ENCODE assay signal across 18 cellular contexts in genomic region chr3:69426905-69427304, GRCh38. TPM values are rescaled to one million over a fixed set of nuclear protein-coding genes. Genes with fewer than 3 reads are reported as not detected.
A peak's percentile ranks its signal among the peaks of the same experiment; 100 is the strongest.
DNase-seq lines count a peak whose midpoint lies in the region; ATAC-seq and TF ChIP-seq lines count a peak whose summit lies in the region.
"Had no signal": no experiment of that assay in that cellular context is flagged by ENCODE, and none has a peak within 500 bp of the region (broad histone marks: within the 10 kb centered on the region; RNA-seq: fewer than 3 reads in every experiment).

No MANE protein-coding gene starts in this region.

- TF ChIP-seq CTCF in PC-3 (conservative IDR thresholded peaks at IDR 0.05; ENCODE audit: low read depth, low read length) (peak; percentile 33; the same call in 1 of the 2 replicates), endothelial cell (IDR thresholded peaks at IDR 0.05; ENCODE audit: unreplicated experiment) (peak; percentile 31), retinal pigment epithelial cell (conservative IDR thresholded peaks at IDR 0.05; ENCODE audit: low read depth, low read length) (peak; percentile 12), body of pancreas (IDR thresholded peaks at IDR 0.05) (peak in 1 of 7 experiments; percentile 2)

- H3K9me3 Mint-ChIP-seq in endothelial cell (ENCODE audit: unreplicated experiment): no peaks in the 10 kb centered on the region
- H3K9me3 Mint-ChIP-seq: activated naive CD4-positive, alpha-beta T cell treated with anti-CD3 and anti-CD28 coated beads, Interleukin-2, amount 10 ng/mL, durations not matched to agents 7 days and 5 days; CD8-positive, alpha-beta memory T cell; GM23338; stimulated activated naive B cell treated with anti-CD40 and anti-IgM and Interleukin-4, amounts not matched to agents 10 μg/mL and 1 μg/mL and 100 μg/mL, for 72 hours had no signal

- CTCF ChIA-PET in PC-3 (lab: Charles Lee): no interaction called here

- intact Hi-C loops in PC-3 (cut with micrococcal nuclease): loop anchor here (5.0 kb wide), 2 partner anchors 245 to 305 kb away; partner anchors contain the start of gene LMOD3
- intact Hi-C loops in body of pancreas (cut with DNase I): no loop called here

- BruUV-seq in PC-3 (replicated peaks; lab: Mats Ljungman, UMichigan): no TSS peak

- H3K36me3 ChIP-seq in PC-3 (ENCODE audit: low read depth, low read length) (no peaks in the 10 kb centered on the region), body of pancreas (replicated peaks in 1 of 2; ENCODE audit: insufficient read depth in 1 of 2, low read depth in 2 of 2) (no peaks in the 10 kb centered on the region)

- H3K27ac ChIP-seq in PC-3 (ENCODE audit: low read length): no peak overlapping the region
- H3K27ac ChIP-seq in body of pancreas: no peak overlapping the region
- H3K27ac ChIP-seq: 22Rv1 had no signal

- no peak overlapping the region for H3K9ac ChIP-seq in PC-3 (ENCODE audit: low read length)

- H3F3A ChIP-seq in PC-3 (ENCODE audit: low read length, unreplicated experiment): no peaks in the 10 kb centered on the region

- DNase-seq in NCI-H2171 treated with DMSO at 0.1 percent for 48 hours (lab: John Stamatoyannopoulos, UW) (peak; percentile 3), NCI-H2171 (lab: John Stamatoyannopoulos, UW) (no peak), PC-3 (no peak), endothelial cell (ENCODE audit: low spot score) (no peak), retinal pigment epithelial cell (ENCODE audit: low read depth) (no peak), COLO829 (ENCODE audit: low spot score) (no peak), body of pancreas (no peak)
- DNase-seq: activated naive CD4-positive, alpha-beta T cell treated with anti-CD3 and anti-CD28 coated beads, Interleukin-2, amount 10 ng/mL, durations not matched to agents 7 days and 5 days; CD8-positive, alpha-beta memory T cell; left cardiac atrium; NCI-H1694 treated with DMSO at 0.1 percent for 48 hours; NCI-H510A treated with DMSO at 0.1 percent for 48 hours; stimulated activated CD4-positive, alpha-beta T cell treated with anti-CD3 and anti-CD28 coated beads, Interleukin-12 subunit alpha, Interleukin-12 subunit beta, amount 100 ng/mL, for 4 hours; stimulated activated naive B cell treated with anti-CD40 and anti-IgM and Interleukin-4, amounts not matched to agents 10 μg/mL and 1 μg/mL and 100 μg/mL, for 72 hours; trophoblast cell had no signal

- H3K27ac Mint-ChIP-seq in endothelial cell (ENCODE audit: unreplicated experiment): no peak overlapping the region
- H3K27ac Mint-ChIP-seq: activated naive CD4-positive, alpha-beta T cell treated with anti-CD3 and anti-CD28 coated beads, Interleukin-2, amount 10 ng/mL, durations not matched to agents 7 days and 5 days; stimulated activated naive B cell treated with anti-CD40 and anti-IgM and Interleukin-4, amounts not matched to agents 10 μg/mL and 1 μg/mL and 100 μg/mL, for 72 hours had no signal

- H3K9me2 ChIP-seq in PC-3 (replicated peaks; ENCODE audit: low read length): no peaks in the 10 kb centered on the region

- H3K27me3 Mint-ChIP-seq in endothelial cell (ENCODE audit: unreplicated experiment): no peaks in the 10 kb centered on the region
- H3K27me3 Mint-ChIP-seq: stimulated activated naive B cell treated with anti-CD40 and anti-IgM and Interleukin-4, amounts not matched to agents 10 μg/mL and 1 μg/mL and 100 μg/mL, for 72 hours had no signal

- no peaks in the 10 kb centered on the region for H3K36me3 Mint-ChIP-seq in endothelial cell (ENCODE audit: low read depth, unreplicated experiment)
- H3K36me3 Mint-ChIP-seq: activated naive CD4-positive, alpha-beta T cell treated with anti-CD3 and anti-CD28 coated beads, Interleukin-2, amount 10 ng/mL, durations not matched to agents 7 days and 5 days; CD8-positive, alpha-beta memory T cell; stimulated activated naive B cell treated with anti-CD40 and anti-IgM and Interleukin-4, amounts not matched to agents 10 μg/mL and 1 μg/mL and 100 μg/mL, for 72 hours had no signal

- no peaks in the 10 kb centered on the region for H3K4me1 Mint-ChIP-seq in endothelial cell (ENCODE audit: unreplicated experiment)
- H3K4me1 Mint-ChIP-seq: CD8-positive, alpha-beta memory T cell had no signal

- H3K4me1 ChIP-seq in PC-3 (ENCODE audit: insufficient read depth, low read length) (no peaks in the 10 kb centered on the region), body of pancreas (no peaks in the 10 kb centered on the region)

- H3K4me3 ChIP-seq in PC-3 (ENCODE audit: low read length) (no peak overlapping the region), retinal pigment epithelial cell (ENCODE audit: low read length) (no peak overlapping the region), body of pancreas (no peak overlapping the region)
- H3K4me3 ChIP-seq: GM23338 had no signal

- no peak overlapping the region for H3K4me2 ChIP-seq in PC-3 (ENCODE audit: low read length)
- H3K4me2 ChIP-seq: GM23338 had no signal

- H3K4me3 Mint-ChIP-seq in endothelial cell (ENCODE audit: unreplicated experiment): no peak overlapping the region
- H3K4me3 Mint-ChIP-seq: activated naive CD4-positive, alpha-beta T cell treated with anti-CD3 and anti-CD28 coated beads, Interleukin-2, amount 10 ng/mL, durations not matched to agents 7 days and 5 days; CD8-positive, alpha-beta memory T cell; GM23338; stimulated activated naive B cell treated with anti-CD40 and anti-IgM and Interleukin-4, amounts not matched to agents 10 μg/mL and 1 μg/mL and 100 μg/mL, for 72 hours had no signal

- POLR2A ChIA-PET in PC-3 (lab: Charles Lee; ENCODE audit: unreplicated experiment): no interaction called here

- H4K20me1 ChIP-seq in PC-3 (ENCODE audit: low read length): no peaks in the 10 kb centered on the region

- no peak for TF ChIP-seq POLR2A in body of pancreas (IDR thresholded peaks at IDR 0.05)

- no peak for ATAC-seq in PC-3
- ATAC-seq in GM21723 (IDR thresholded peaks at IDR 0.05; ENCODE audit: unreplicated experiment): no peak
- ATAC-seq in body of pancreas: no peak
- ATAC-seq: left cardiac atrium; stimulated activated naive B cell treated with anti-CD40 and anti-IgM and Interleukin-4, amounts not matched to agents 10 μg/mL and 1 μg/mL and 100 μg/mL, for 72 hours had no signal

- H3K9me3 ChIP-seq in PC-3 (ENCODE audit: low read length) (no peaks in the 10 kb centered on the region), body of pancreas (no peaks in the 10 kb centered on the region)

- H2AFZ ChIP-seq in PC-3 (ENCODE audit: low read length): no peak overlapping the region
- H2AFZ ChIP-seq: GM23338 had no signal

- no peaks in the 10 kb centered on the region for H3K27me3 ChIP-seq in PC-3 (ENCODE audit: low read length)
- H3K27me3 ChIP-seq in body of pancreas: no peaks in the 10 kb centered on the region

- no peaks in the 10 kb centered on the region for H3K79me2 ChIP-seq in PC-3 (ENCODE audit: low read length)

RNA-seq across cellular contexts. Expression of gene FRMD4B, which starts 41.0 kb away (rescaled TPM):
- total RNA-seq in PC-3 (2014; rRNA removed) (2.9 and 5.7 TPM in 2 replicates), endothelial cell (ENCODE audit: unreplicated experiment) (102 TPM), body of pancreas (10 to 100 TPM in 1 of 2 donors, 1 to 10 TPM in 1; 7.3 to 14.3 TPM)
